In the genomic region with DNA sequence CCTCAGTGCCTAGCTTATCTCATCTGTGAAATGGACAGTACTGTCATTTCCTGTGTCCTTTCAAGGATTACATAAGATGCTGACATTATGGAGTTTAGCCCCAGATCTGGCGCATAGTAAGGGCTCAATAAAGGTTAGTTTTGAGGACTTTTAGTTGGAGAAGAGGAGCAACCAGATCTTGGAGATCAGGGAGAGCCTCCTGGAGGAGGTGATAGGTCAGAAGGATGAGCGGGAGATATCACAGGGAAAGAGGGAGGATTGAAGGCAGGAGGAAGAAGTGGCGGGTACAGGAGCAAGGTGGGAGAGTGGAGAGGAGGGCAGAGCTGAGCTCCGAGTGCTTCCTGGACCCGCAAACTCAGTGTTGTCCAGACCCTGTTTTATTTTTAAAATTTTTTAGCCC, we compare ENCODE assay signal across 19 cellular contexts. TPM values are rescaled to one million over a fixed set of nuclear protein-coding genes. Genes with fewer than 3 reads are reported as not detected.
DNase-seq lines count a peak whose midpoint lies in the region; ATAC-seq and TF ChIP-seq lines count a peak whose summit lies in the region.
"Had no signal": no experiment of that assay in that cellular context is flagged by ENCODE, and none has a peak within 500 bp of the region (broad histone marks: within the 10 kb centered on the region; RNA-seq: fewer than 3 reads in every experiment).

No MANE protein-coding gene starts in this region.

- no peak for ATAC-seq in activated T-cell treated with anti-CD3 and anti-CD28 coated beads, Interleukin-2, amount 50 U/mL, for 72 hours (replicated peaks in 1 of 2)
- ATAC-seq in activated T-helper 17 cell treated with anti-CD3 and anti-CD28 coated beads, Interleukin-2, amount 50 U/mL, for 72 hours (replicated peaks) = no peak
- no peak for ATAC-seq in stimulated activated effector memory CD8-positive, alpha-beta T cell treated with anti-CD3 and anti-CD28 coated beads, Interleukin-12 subunit alpha, Interleukin-12 subunit beta, amount 100 ng/mL, for 72 hours
- ATAC-seq in GM21526 (IDR thresholded peaks at IDR 0.05; ENCODE audit: low FRiP score, unreplicated experiment) = no peak
- ATAC-seq: Panc1, Right ventricle myocardium inferior had no signal

- H3K4me3 Mint-ChIP-seq in activated T-cell treated with anti-CD3 and anti-CD28 coated beads, Interleukin-2, amount 50 U/mL, for 72 hours = no peak overlapping the region
- no peak overlapping the region for H3K4me3 Mint-ChIP-seq in activated T-helper 17 cell treated with anti-CD3 and anti-CD28 coated beads, Interleukin-2, amount 50 U/mL, for 72 hours
- H3K4me3 Mint-ChIP-seq in endothelial cell (ENCODE audit: unreplicated experiment) = peak overlapping the region; percentile 2
- H3K4me3 Mint-ChIP-seq in stimulated activated effector memory CD8-positive, alpha-beta T cell treated with anti-CD3 and anti-CD28 coated beads, Interleukin-12 subunit alpha, Interleukin-12 subunit beta, amount 100 ng/mL, for 72 hours = no peak overlapping the region

- no peaks in the 10 kb centered on the region for H3K9me3 Mint-ChIP-seq in activated T-cell treated with anti-CD3 and anti-CD28 coated beads, Interleukin-2, amount 50 U/mL, for 72 hours
- H3K9me3 Mint-ChIP-seq in activated T-helper 17 cell treated with anti-CD3 and anti-CD28 coated beads, Interleukin-2, amount 50 U/mL, for 72 hours = no peaks in the 10 kb centered on the region
- H3K9me3 Mint-ChIP-seq in endothelial cell (ENCODE audit: unreplicated experiment) = no peaks in the 10 kb centered on the region
- H3K9me3 Mint-ChIP-seq in stimulated activated effector memory CD8-positive, alpha-beta T cell treated with anti-CD3 and anti-CD28 coated beads, Interleukin-12 subunit alpha, Interleukin-12 subunit beta, amount 100 ng/mL, for 72 hours = no peaks in the 10 kb centered on the region

- TF ChIP-seq CTCF in endothelial cell (IDR thresholded peaks at IDR 0.05; ENCODE audit: unreplicated experiment) = no peak

- H3K27ac Mint-ChIP-seq in activated T-cell treated with anti-CD3 and anti-CD28 coated beads, Interleukin-2, amount 50 U/mL, for 72 hours = peak overlapping the region; percentile 36
- H3K27ac Mint-ChIP-seq in activated T-helper 17 cell treated with anti-CD3 and anti-CD28 coated beads, Interleukin-2, amount 50 U/mL, for 72 hours = peak overlapping the region; percentile 24
- no peak overlapping the region for H3K27ac Mint-ChIP-seq in endothelial cell (ENCODE audit: unreplicated experiment)
- peak overlapping the region; percentile 4 for H3K27ac Mint-ChIP-seq in stimulated activated effector memory CD8-positive, alpha-beta T cell treated with anti-CD3 and anti-CD28 coated beads, Interleukin-12 subunit alpha, Interleukin-12 subunit beta, amount 100 ng/mL, for 72 hours

- no peaks in the 10 kb centered on the region for H3K27me3 Mint-ChIP-seq in activated T-cell treated with anti-CD3 and anti-CD28 coated beads, Interleukin-2, amount 50 U/mL, for 72 hours (ENCODE audit: low read depth)
- no peaks in the 10 kb centered on the region for H3K27me3 Mint-ChIP-seq in activated T-helper 17 cell treated with anti-CD3 and anti-CD28 coated beads, Interleukin-2, amount 50 U/mL, for 72 hours
- H3K27me3 Mint-ChIP-seq in endothelial cell (ENCODE audit: unreplicated experiment) = peaks cover 8% of the 10 kb centered on the region
- H3K27me3 Mint-ChIP-seq: CD4-positive, alpha-beta memory T cell had no signal

- no peak for DNase-seq in activated T-cell treated with anti-CD3 and anti-CD28 coated beads, Interleukin-2, amount 50 U/mL, for 72 hours
- no peak for DNase-seq in activated T-cell treated with anti-CD3 and anti-CD28 coated beads, Interleukin-2, amount 50 U/mL, for 1 hour
- DNase-seq in endothelial cell (ENCODE audit: low spot score) (no peak), NCI-H1092 (lab: John Stamatoyannopoulos, UW) (no peak), NCI-H345 treated with DMSO at 0.1 percent for 48 hours (lab: John Stamatoyannopoulos, UW; ENCODE audit: unreplicated experiment) (no peak)
- DNase-seq in stimulated activated effector memory CD8-positive, alpha-beta T cell treated with anti-CD3 and anti-CD28 coated beads, Interleukin-12 subunit alpha, Interleukin-12 subunit beta, amount 100 ng/mL, for 72 hours (ENCODE audit: low spot score in 2 of 2) = no peak
- DNase-seq: CD4-positive, alpha-beta memory T cell; H7; Kasumi-1; MG63; NCI-H1048; NCI-H1436 treated with DMSO at 0.1 percent for 48 hours; NCI-H2029 treated with DMSO at 0.1 percent for 48 hours; NCI-H2171 had no signal

- peaks cover 9% of the 10 kb centered on the region for H3K4me1 Mint-ChIP-seq in activated T-cell treated with anti-CD3 and anti-CD28 coated beads, Interleukin-2, amount 50 U/mL, for 72 hours (ENCODE audit: low read depth)
- peaks cover 4% of the 10 kb centered on the region for H3K4me1 Mint-ChIP-seq in activated T-helper 17 cell treated with anti-CD3 and anti-CD28 coated beads, Interleukin-2, amount 50 U/mL, for 72 hours
- H3K4me1 Mint-ChIP-seq in endothelial cell (ENCODE audit: unreplicated experiment) = no peaks in the 10 kb centered on the region
- H3K4me1 Mint-ChIP-seq in stimulated activated effector memory CD8-positive, alpha-beta T cell treated with anti-CD3 and anti-CD28 coated beads, Interleukin-12 subunit alpha, Interleukin-12 subunit beta, amount 100 ng/mL, for 72 hours = no peaks in the 10 kb centered on the region
- H3K4me1 Mint-ChIP-seq: CD4-positive, alpha-beta memory T cell had no signal

- H3K36me3 Mint-ChIP-seq in activated T-cell treated with anti-CD3 and anti-CD28 coated beads, Interleukin-2, amount 50 U/mL, for 72 hours (ENCODE audit: insufficient read depth in 2 of 2) = peaks cover 0 to under 1% of the 10 kb centered on the region in 2 donors
- H3K36me3 Mint-ChIP-seq in activated T-helper 17 cell treated with anti-CD3 and anti-CD28 coated beads, Interleukin-2, amount 50 U/mL, for 72 hours (ENCODE audit: low read depth) = no peaks in the 10 kb centered on the region
- peaks cover 11% of the 10 kb centered on the region for H3K36me3 Mint-ChIP-seq in endothelial cell (ENCODE audit: low read depth, unreplicated experiment)
- peaks cover 36% of the 10 kb centered on the region for H3K36me3 Mint-ChIP-seq in stimulated activated effector memory CD8-positive, alpha-beta T cell treated with anti-CD3 and anti-CD28 coated beads, Interleukin-12 subunit alpha, Interleukin-12 subunit beta, amount 100 ng/mL, for 72 hours

RNA-seq across cellular contexts. Expression of gene SLC66A1, which starts 17.5 kb away (rescaled TPM):
- total RNA-seq in activated T-cell treated with anti-CD3 and anti-CD28 coated beads, Interleukin-2, amount 50 U/mL, for 72 hours = 10 to 100 TPM in 1 of 2 donors, 1 to 10 TPM in 1; 9.5 to 10.5 TPM
- total RNA-seq in activated T-helper 17 cell treated with anti-CD3 and anti-CD28 coated beads, Interleukin-2, amount 50 U/mL, for 72 hours = 1 to 10 TPM; 5.7 to 8.9 TPM
- total RNA-seq in endothelial cell (ENCODE audit: unreplicated experiment) = 22.6 TPM

RNA-seq across cellular contexts. Expression of gene AKR7A2, which starts 17.7 kb away (rescaled TPM):
- 10 to 100 TPM; 31.8 to 41.7 TPM for total RNA-seq in activated T-cell treated with anti-CD3 and anti-CD28 coated beads, Interleukin-2, amount 50 U/mL, for 72 hours
- total RNA-seq in activated T-helper 17 cell treated with anti-CD3 and anti-CD28 coated beads, Interleukin-2, amount 50 U/mL, for 72 hours = 10 to 100 TPM; 37.1 to 61.4 TPM
- 34.1 TPM for total RNA-seq in endothelial cell (ENCODE audit: unreplicated experiment)

RNA-seq across cellular contexts. Expression of gene AKR7A3, which starts 41.0 kb away (rescaled TPM):
- under 1 TPM; 0.35 to 0.46 TPM for total RNA-seq in activated T-cell treated with anti-CD3 and anti-CD28 coated beads, Interleukin-2, amount 50 U/mL, for 72 hours
- total RNA-seq in activated T-helper 17 cell treated with anti-CD3 and anti-CD28 coated beads, Interleukin-2, amount 50 U/mL, for 72 hours = 1 to 10 TPM in 1 of 2 donors, under 1 TPM in 1; 0.71 to 1.6 TPM
- 1.1 TPM for total RNA-seq in endothelial cell (ENCODE audit: unreplicated experiment)
- total RNA-seq: A172, Right ventricle myocardium inferior had no signal
